8 cellular contexts compared by ENCODE assay signal in the genomic region with DNA sequence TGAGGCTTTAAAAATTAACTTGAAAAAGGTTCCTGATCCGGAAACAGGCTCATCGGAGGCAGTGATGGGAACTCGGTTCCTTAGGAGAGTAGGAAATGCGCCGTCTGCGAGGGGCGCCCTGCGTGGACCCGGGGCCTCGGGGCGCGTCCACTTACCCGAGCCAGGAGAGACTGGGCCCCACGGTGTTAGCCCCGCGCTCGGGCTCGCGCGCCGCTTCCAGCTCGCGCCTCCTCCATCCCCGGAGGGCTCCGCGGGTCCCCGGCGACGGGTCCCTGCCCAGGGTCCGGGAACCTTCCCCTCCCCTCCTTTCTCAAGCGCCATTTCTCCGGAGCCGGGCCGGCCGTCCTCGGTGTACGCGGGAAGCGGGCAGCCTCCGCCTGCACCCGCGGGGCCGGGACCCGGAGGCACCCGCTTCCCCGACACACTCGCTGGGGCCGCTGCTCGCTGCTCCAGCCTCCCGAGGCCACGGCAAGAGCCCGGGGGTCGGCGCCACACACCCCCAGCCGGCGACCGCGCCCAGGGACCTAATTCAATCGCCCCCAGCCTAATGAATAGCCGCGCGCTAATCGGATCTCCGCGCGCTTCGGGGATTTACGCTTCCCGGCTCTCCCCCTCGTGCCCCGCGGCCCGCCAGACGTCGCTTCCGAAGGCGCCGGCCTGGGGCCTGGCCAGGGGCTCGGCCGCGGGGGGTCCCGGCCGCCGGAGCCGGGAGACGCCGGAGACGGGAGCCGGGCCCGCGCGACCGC. TPM values are rescaled to one million over a fixed set of nuclear protein-coding genes. Genes with fewer than 3 reads are reported as not detected.
A peak's percentile ranks its signal among the peaks of the same experiment; 100 is the strongest.
DNase-seq lines count a peak whose midpoint lies in the region; ATAC-seq and TF ChIP-seq lines count a peak whose summit lies in the region.

No MANE protein-coding gene starts in this region.

- TF ChIP-seq CTCF in gastroesophageal sphincter (IDR thresholded peaks at IDR 0.05) (no peak), retinal pigment epithelial cell (conservative IDR thresholded peaks at IDR 0.05; ENCODE audit: low read depth, low read length) (no peak)

- no peak for TF ChIP-seq EP300 in gastroesophageal sphincter (IDR thresholded peaks at IDR 0.05)

- H3K4me1 ChIP-seq in SJSA1 (replicated peaks) (peaks cover 25% of the 10 kb centered on the region), gastroesophageal sphincter (peaks cover 2 to 64% (median 37%) of the 10 kb centered on the region in 3 donors)

- WGBS in gastroesophageal sphincter (ENCODE audit: low coverage in 1 of 2), 2 donors = 0 to 17% methylated on average over 1 to 3 of the region's 93 CpGs

- TF ChIP-seq POLR2A in GM18505 (IDR thresholded peaks at IDR 0.05; ENCODE audit: borderline replicate concordance, extremely low read depth, insufficient read depth, insufficient read length) = no peak
- TF ChIP-seq POLR2A in gastroesophageal sphincter (IDR thresholded peaks at IDR 0.05) = no peak

- peaks cover 4% of the 10 kb centered on the region; the same call in 1 of the 2 replicates for H3K36me3 ChIP-seq in SJSA1
- H3K36me3 ChIP-seq in gastroesophageal sphincter = no peaks in the 10 kb centered on the region

- peak; percentile 6 for ATAC-seq in GM18505 (IDR thresholded peaks at IDR 0.05; ENCODE audit: unreplicated experiment)
- no peak for ATAC-seq in gastroesophageal sphincter
- ATAC-seq in HG02623 (IDR thresholded peaks at IDR 0.05; ENCODE audit: unreplicated experiment) = no peak

- peak in 1 of 2 experiments; percentile 74 for DNase-seq in SJSA1 (ENCODE audit: low read depth in 1 of 2, low spot score in 2 of 2)
- DNase-seq in retinal pigment epithelial cell (ENCODE audit: low read depth) = no peak
- DNase-seq in middle frontal gyrus (ENCODE audit: extremely low spot score, low spot score) = no peak
- no peak for DNase-seq in pons (ENCODE audit: low spot score)
- no peak for DNase-seq in NCI-H524 treated with DMSO at 0.1 percent for 48 hours (lab: John Stamatoyannopoulos, UW)

- peak overlapping the region; percentile 60 for H3K4me3 ChIP-seq in SJSA1
- H3K4me3 ChIP-seq in gastroesophageal sphincter = peak overlapping the region; percentile 70 to 87
- peak overlapping the region; percentile 54 for H3K4me3 ChIP-seq in retinal pigment epithelial cell (ENCODE audit: low read length)

- no peaks in the 10 kb centered on the region for H3K27me3 ChIP-seq in SJSA1 (replicated peaks)
- H3K27me3 ChIP-seq in gastroesophageal sphincter = no peaks in the 10 kb centered on the region

- H3K27ac ChIP-seq in SJSA1 (peak overlapping the region; percentile 49; the same call in 1 of the 2 replicates), gastroesophageal sphincter (peak overlapping the region; percentile 95 to 100 (median 98))

- no peaks in the 10 kb centered on the region for H3K9me3 ChIP-seq in SJSA1 (replicated peaks)
- H3K9me3 ChIP-seq in gastroesophageal sphincter = no peaks in the 10 kb centered on the region

RNA-seq across cellular contexts. Expression of gene BAHCC1, which starts 2.2 kb away (rescaled TPM):
- total RNA-seq in SJSA1 (2014; rRNA removed; shearing (Covaris generic)) = 5.7 and 6.6 TPM in 2 replicates
- 10 to 100 TPM; 17.5 to 34.3 (median 19.5) TPM for total RNA-seq in gastroesophageal sphincter
